Comparison of ENCODE assay signal across 8 cellular contexts in the genomic region with DNA sequence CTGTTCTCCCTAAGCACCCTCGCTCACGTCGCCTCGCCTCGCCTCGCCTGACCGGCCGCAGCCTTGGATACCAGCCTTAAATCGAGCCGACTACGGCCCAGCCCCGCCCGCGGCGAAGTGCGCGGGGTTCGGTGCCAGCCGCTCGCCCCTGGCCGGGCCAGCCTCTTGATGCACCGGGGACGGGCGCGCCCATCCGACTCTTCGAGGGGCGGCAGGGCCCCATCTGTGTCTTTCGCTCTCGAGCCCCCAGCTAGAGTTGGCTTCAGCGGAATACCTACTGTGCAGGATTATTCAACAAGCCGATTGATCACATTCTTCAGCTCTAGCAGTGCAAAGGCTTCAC. TPM values are rescaled to one million over a fixed set of nuclear protein-coding genes. Genes with fewer than 3 reads are reported as not detected.
DNase-seq lines count a peak whose midpoint lies in the region; ATAC-seq and TF ChIP-seq lines count a peak whose summit lies in the region.
"Not testable (repeated sequence)": the region's sequence is repeated elsewhere in the genome, so short reads cannot be mapped to it uniquely, and the experiment has no call there.

No MANE protein-coding gene starts in this region.

- not testable (repeated sequence) for H3K27me3 ChIP-seq in PC-9 (ENCODE audit: insufficient read depth, low read depth); adrenal gland

- H3F3A ChIP-seq in PC-9 (ENCODE audit: insufficient read depth, low read depth), result not testable (repeated sequence)

- peak overlapping the region; percentile 86 for H3K4me2 ChIP-seq in PC-9

- not testable (repeated sequence) for DNase-seq in Calu3; PC-9; adrenal gland; fibroblast of villous mesenchyme (ENCODE audit: low read depth); stimulated activated naive CD8-positive, alpha-beta T cell treated with anti-CD3 and anti-CD28 coated beads, Interleukin-15, Interleukin-2, amounts not matched to agents 100 U/mL and 50 U/mL, for 24 hours
- DNase-seq in mucosa of gallbladder (ENCODE audit: low spot score), result peak; percentile 16

- H3K4me1 Mint-ChIP-seq in Calu3 (ENCODE audit: low read depth, unreplicated experiment), result peaks cover 25% of the 10 kb centered on the region

- H3K36me3 ChIP-seq in PC-9 (ENCODE audit: low read depth), result peaks cover 14% of the 10 kb centered on the region
- H3K36me3 ChIP-seq in adrenal gland (replicated peaks in 1 of 2), result not testable (repeated sequence)

- H3K9me3 Mint-ChIP-seq in Calu3 (ENCODE audit: low read depth, unreplicated experiment), result not testable (repeated sequence)

- H3K9me3 ChIP-seq in PC-9 (ENCODE audit: insufficient read depth, low read depth); adrenal gland (replicated peaks in 1 of 3): not testable (repeated sequence)

- peak overlapping the region; percentile 92 for H3K4me3 Mint-ChIP-seq in Calu3 (ENCODE audit: low read depth, unreplicated experiment)

- not testable (repeated sequence) for H3K27ac Mint-ChIP-seq in Calu3 (ENCODE audit: unreplicated experiment)

- peaks cover 41% of the 10 kb centered on the region for H3K36me3 Mint-ChIP-seq in Calu3 (ENCODE audit: insufficient read depth, unreplicated experiment)

- BruUV-seq in Calu3 (replicated peaks; lab: Mats Ljungman, UMichigan) (TSS peak; percentile 76), PC-9 (replicated peaks; lab: Mats Ljungman, UMichigan) (TSS peak; percentile 65)

- not testable (repeated sequence) for TF ChIP-seq CTCF in Calu3 (IDR thresholded peaks at IDR 0.05; ENCODE audit: unreplicated experiment); PC-9 (conservative IDR thresholded peaks at IDR 0.05); adrenal gland (IDR thresholded peaks at IDR 0.05); fibroblast of villous mesenchyme (IDR thresholded peaks at IDR 0.05; ENCODE audit: insufficient read depth, low read depth, low read length)

- H3K27me3 Mint-ChIP-seq in Calu3 (ENCODE audit: unreplicated experiment), result not testable (repeated sequence)

- TF ChIP-seq POLR2A in adrenal gland (IDR thresholded peaks at IDR 0.05), result not testable (repeated sequence)

- ATAC-seq in GM21390 (IDR thresholded peaks at IDR 0.05; ENCODE audit: unreplicated experiment) (peak; percentile 26), HG03103 (IDR thresholded peaks at IDR 0.05; ENCODE audit: low read depth, unreplicated experiment) (peak; percentile 18)
- peak; percentile 26 for ATAC-seq in stimulated activated naive CD8-positive, alpha-beta T cell treated with anti-CD3 and anti-CD28 coated beads, Interleukin-15, Interleukin-2, amounts not matched to agents 100 U/mL and 50 U/mL, for 24 hours

- H3K79me2 ChIP-seq in PC-9 (ENCODE audit: low read depth), result peaks cover 48% of the 10 kb centered on the region

- H3K27ac ChIP-seq in PC-9 (peak overlapping the region; percentile 35), adrenal gland (peak overlapping the region; percentile 43 to 97 (median 92))

- H3K9me2 ChIP-seq in PC-9 (ENCODE audit: insufficient read depth), result not testable (repeated sequence)

- H2AFZ ChIP-seq in PC-9, result peak overlapping the region; percentile 68

- peaks cover 33% of the 10 kb centered on the region for H4K20me1 ChIP-seq in PC-9 (ENCODE audit: insufficient read depth)

- intact Hi-C loops in Calu3 (cut with micrococcal nuclease; ENCODE audit: unreplicated experiment); adrenal gland (cut with DNase I): not testable (repeated sequence)
- intact Hi-C loops in PC-9 (cut with micrococcal nuclease; ENCODE audit: unreplicated experiment), result loop anchor here (10.0 kb wide), 1 partner anchor 428 kb away; the partner anchor contains the start of gene HS6ST1

- peaks cover 26% of the 10 kb centered on the region for H3K4me1 ChIP-seq in PC-9 (replicated peaks; ENCODE audit: insufficient read depth)
- peaks cover 26 to 41% of the 10 kb centered on the region in 2 donors for H3K4me1 ChIP-seq in adrenal gland (replicated peaks in 1 of 2)

- 0 to 4% (median 0%) methylated on average over 1 to 24 of the region's 32 CpGs for WGBS in adrenal gland, 4 donors

- CTCF ChIA-PET in Calu3 (lab: Charles Lee), result interaction anchor here (0.6 kb wide), 1 partner anchor 123 kb away, joined by 4 read pairs; no protein-coding TSS in a partner anchor
- CTCF ChIA-PET in PC-9 (lab: Charles Lee), result not testable (repeated sequence)

- POLR2A ChIA-PET in PC-9 (lab: Charles Lee; ENCODE audit: unreplicated experiment), result not testable (repeated sequence)

- peak overlapping the region; percentile 52 for H3K4me3 ChIP-seq in PC-9
- H3K4me3 ChIP-seq in adrenal gland, result peak overlapping the region in 2 of 4 donors; percentile 56 to 93
- peak overlapping the region; percentile 65 for H3K4me3 ChIP-seq in fibroblast of villous mesenchyme (ENCODE audit: low read depth, low read length)

RNA-seq across cellular contexts. Expression of gene AMMECR1L, which starts 0.8 kb away (rescaled TPM):
- total RNA-seq in Calu3 (2022), result 19.8 and 21.6 TPM in 2 replicates
- 17.1 and 20.3 TPM in 2 replicates for total RNA-seq in PC-9 (2021)
- 10 to 100 TPM in 6 of 8 donors, 1 to 10 TPM in 2; 7.2 to 18.3 (median 12.1) TPM for total RNA-seq in adrenal gland
- 10 to 100 TPM; 12.5 to 16.2 (median 14.5) TPM for polyA plus RNA-seq in adrenal gland
- total RNA-seq in fibroblast of villous mesenchyme, result 14.2 and 22.0 TPM in 2 replicates
- 14.4 TPM for total RNA-seq in mucosa of gallbladder

RNA-seq across cellular contexts. Expression of gene POLR2D, which starts 28.6 kb away (rescaled TPM):
- 51.2 and 56.4 TPM in 2 replicates for total RNA-seq in Calu3 (2022)
- 40.4 and 46.4 TPM in 2 replicates for total RNA-seq in PC-9 (2021)
- 10 to 100 TPM; 10.9 to 45.3 (median 26.1) TPM for total RNA-seq in adrenal gland
- polyA plus RNA-seq in adrenal gland, result 10 to 100 TPM in 2 of 3 donors, 1 to 10 TPM in 1; 9.6 to 28.6 (median 10.5) TPM
- 15.5 and 25.9 TPM in 2 replicates for total RNA-seq in fibroblast of villous mesenchyme
- 21.4 TPM for total RNA-seq in mucosa of gallbladder
